Comparison of ENCODE assay signal across 11 cellular contexts in the genomic region with DNA sequence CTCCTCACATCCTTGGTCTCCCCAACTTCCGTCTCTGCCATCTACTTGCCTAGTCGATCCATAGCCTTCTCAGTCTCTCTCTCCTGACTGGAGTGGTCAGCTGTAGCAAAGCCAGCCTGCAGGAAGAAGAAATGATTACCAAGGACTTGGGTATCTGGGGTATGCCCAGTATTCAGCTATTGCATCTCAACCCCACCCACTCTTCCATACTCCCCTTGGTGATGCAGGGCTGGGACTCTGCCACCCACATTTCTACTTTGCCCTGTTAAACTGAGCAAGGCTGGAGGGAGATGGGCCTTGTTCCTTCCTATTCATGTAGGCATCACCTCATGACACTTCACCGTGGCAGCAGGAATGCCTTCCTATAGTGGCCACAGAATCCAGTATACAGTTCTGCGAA.
"Had no signal": no experiment of that assay in that cellular context is flagged by ENCODE, and none has a peak within 500 bp of the region (broad histone marks: within the 10 kb centered on the region; RNA-seq: fewer than 3 reads in every experiment).

No MANE protein-coding gene starts in this region.

- H3K79me2 ChIP-seq: parathyroid adenoma had no signal

- H3K27ac ChIP-seq: lower lobe of right lung, parathyroid adenoma, transverse colon had no signal

- H3K27ac Mint-ChIP-seq: endodermal cell; mesothelial cell of epicardium; stimulated activated memory B cell treated with anti-CD40 and anti-IgM and Interleukin-4, amounts not matched to agents 10 μg/mL and 1 μg/mL and 100 μg/mL, for 72 hours had no signal

- H3K4me3 Mint-ChIP-seq: endodermal cell; stimulated activated memory B cell treated with anti-CD40 and anti-IgM and Interleukin-4, amounts not matched to agents 10 μg/mL and 1 μg/mL and 100 μg/mL, for 72 hours had no signal

- H3K27me3 Mint-ChIP-seq: stimulated activated memory B cell treated with anti-CD40 and anti-IgM and Interleukin-4, amounts not matched to agents 10 μg/mL and 1 μg/mL and 100 μg/mL, for 72 hours had no signal

- H3K9ac ChIP-seq: parathyroid adenoma had no signal

- DNase-seq: activated CD4-positive, CD25-positive, alpha-beta regulatory T cell treated with anti-CD3 and anti-CD28 coated beads, Interleukin-2, amount 50 U/mL, for 72 hours; activated naive CD4-positive, alpha-beta T cell treated with Interleukin-2 at 50 U/mL for 16 hours; endodermal cell; left colon; lower lobe of right lung; stimulated activated CD4-positive, alpha-beta T cell treated with anti-CD3 and anti-CD28 coated beads, Interleukin-2, amount 100 ng/mL, for 48 hours; substantia nigra; transverse colon had no signal

- H3K27me3 ChIP-seq: transverse colon had no signal

- H3K9me3 Mint-ChIP-seq: endodermal cell; mesothelial cell of epicardium; stimulated activated memory B cell treated with anti-CD40 and anti-IgM and Interleukin-4, amounts not matched to agents 10 μg/mL and 1 μg/mL and 100 μg/mL, for 72 hours had no signal

- ATAC-seq: left colon; lower lobe of right lung; stimulated activated memory B cell treated with anti-CD40 and anti-IgM and Interleukin-4, amounts not matched to agents 10 μg/mL and 1 μg/mL and 100 μg/mL, for 72 hours had no signal

- H2AFZ ChIP-seq: parathyroid adenoma had no signal

- H3K4me3 ChIP-seq: lower lobe of right lung, transverse colon had no signal

- H3K9me3 ChIP-seq: lower lobe of right lung, transverse colon had no signal
